In genomic region chr10:119860866-119861601, GRCh38 we compare ENCODE assay signal across 1 cellular context.
TF ChIP-seq lines count a peak whose summit lies in the region.

No MANE protein-coding gene starts in this region.

TF ChIP-seq in HepG2, 621 proteins besides CTCF, POLR2A, EP300 and RAD21:
- TF ChIP-seq PCBP1 (IDR thresholded peaks at IDR 0.05; ENCODE audit: borderline replicate concordance, low read depth, low read length), result no peak
- no peak for TF ChIP-seq ELF3 (CRISPR knock-in tag; IDR thresholded peaks at IDR 0.05)
- TF ChIP-seq ZNF839 (CRISPR knock-in tag; IDR thresholded peaks at IDR 0.05; ENCODE audit: borderline replicate concordance), result no peak
- TF ChIP-seq ZNF724P (CRISPR knock-in tag; IDR thresholded peaks at IDR 0.05; ENCODE audit: borderline replicate concordance), result no peak
- no peak for TF ChIP-seq NFE2L1 (CRISPR knock-in tag; IDR thresholded peaks at IDR 0.05; ENCODE audit: borderline replicate concordance)
- no peak for TF ChIP-seq ZNF142 (CRISPR knock-in tag; IDR thresholded peaks at IDR 0.05)
- TF ChIP-seq LCORL (IDR thresholded peaks at IDR 0.05), result no peak
- TF ChIP-seq LCORL (CRISPR knock-in tag; IDR thresholded peaks at IDR 0.05), result no peak
- no peak for TF ChIP-seq ZNF589 (CRISPR knock-in tag; conservative IDR thresholded peaks at IDR 0.05)
